Comparison of ENCODE assay signal across 24 cellular contexts in the genomic region with DNA sequence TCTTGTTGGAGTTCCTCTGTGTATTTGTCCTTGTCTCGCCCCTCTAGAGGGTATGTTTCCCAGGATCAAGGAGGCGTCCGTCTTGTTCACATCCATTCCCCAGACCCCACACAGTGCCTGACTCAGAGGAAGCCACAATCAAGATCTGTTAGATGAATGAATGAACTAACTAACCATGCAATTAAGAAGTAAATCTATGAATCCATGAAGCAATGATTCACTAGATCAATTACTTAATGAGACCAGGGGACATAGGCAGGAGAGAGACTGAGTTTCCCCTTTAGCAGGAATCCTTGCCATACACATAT. TPM values are rescaled to one million over a fixed set of nuclear protein-coding genes. Genes with fewer than 3 reads are reported as not detected.
DNase-seq lines count a peak whose midpoint lies in the region; ATAC-seq and TF ChIP-seq lines count a peak whose summit lies in the region.
"Had no signal": no experiment of that assay in that cellular context is flagged by ENCODE, and none has a peak within 500 bp of the region (broad histone marks: within the 10 kb centered on the region; RNA-seq: fewer than 3 reads in every experiment).

No MANE protein-coding gene starts in this region.

- H3K36me3 ChIP-seq in mesenchymal stem cell (ENCODE audit: control insufficient read depth in 1 of 2, insufficient read depth in 2 of 2, low read depth in 1 of 2, low read length in 2 of 2), result no peaks in the 10 kb centered on the region
- H3K36me3 ChIP-seq: lower lobe of right lung, sigmoid colon had no signal

- no peaks in the 10 kb centered on the region for H3K9me3 Mint-ChIP-seq in activated CD8-positive, alpha-beta memory T cell treated with anti-CD3 and anti-CD28 coated beads, Interleukin-2, amount 10 ng/mL, durations not matched to agents 7 days and 5 days (ENCODE audit: low read depth)
- no peaks in the 10 kb centered on the region for H3K9me3 Mint-ChIP-seq in type B pancreatic cell
- H3K9me3 Mint-ChIP-seq: activated naive CD4-positive, alpha-beta T cell treated with anti-CD3 and anti-CD28 coated beads, Interleukin-2, amount 10 ng/mL, durations not matched to agents 7 days and 5 days had no signal

- no peak overlapping the region for H3K4ac ChIP-seq in mesenchymal stem cell (ENCODE audit: low read depth in 1 of 2, low read length in 2 of 2)

- H3K9ac ChIP-seq in mesenchymal stem cell (ENCODE audit: low read length), result no peak overlapping the region
- H3K9ac ChIP-seq: parathyroid adenoma had no signal

- H2AK5ac ChIP-seq in mesenchymal stem cell (ENCODE audit: low read length, severe bottlenecking), result no peak overlapping the region

- H3K27ac Mint-ChIP-seq in activated CD8-positive, alpha-beta memory T cell treated with anti-CD3 and anti-CD28 coated beads, Interleukin-2, amount 10 ng/mL, durations not matched to agents 7 days and 5 days, result no peak overlapping the region
- H3K27ac Mint-ChIP-seq in type B pancreatic cell, result peak overlapping the region; percentile 39
- H3K27ac Mint-ChIP-seq: HFFc6 had no signal

- H3K9me3 ChIP-seq in mesenchymal stem cell (ENCODE audit: control insufficient read depth, low read length), result no peaks in the 10 kb centered on the region
- H3K9me3 ChIP-seq: A549, body of pancreas, lower lobe of right lung, sigmoid colon had no signal

- no peak for ATAC-seq in activated CD8-positive, alpha-beta memory T cell treated with anti-CD3 and anti-CD28 coated beads, Interleukin-2, amount 10 ng/mL, durations not matched to agents 7 days and 5 days
- ATAC-seq in GM18858 (IDR thresholded peaks at IDR 0.05; ENCODE audit: unreplicated experiment), result no peak
- ATAC-seq in GM18870 (IDR thresholded peaks at IDR 0.05; ENCODE audit: unreplicated experiment), result no peak
- ATAC-seq: A549, body of pancreas, SK-N-SH treated with all-trans-retinoic acid at 6 μM for 48 hours had no signal

- no peak overlapping the region for H4K8ac ChIP-seq in mesenchymal stem cell (ENCODE audit: low read length)

- no peak overlapping the region for H3K23ac ChIP-seq in mesenchymal stem cell (ENCODE audit: low read length in 2 of 2)

- H3K4me3 Mint-ChIP-seq in activated CD8-positive, alpha-beta memory T cell treated with anti-CD3 and anti-CD28 coated beads, Interleukin-2, amount 10 ng/mL, durations not matched to agents 7 days and 5 days, result no peak overlapping the region
- no peak overlapping the region for H3K4me3 Mint-ChIP-seq in type B pancreatic cell
- H3K4me3 Mint-ChIP-seq: activated naive CD4-positive, alpha-beta T cell treated with anti-CD3 and anti-CD28 coated beads, Interleukin-2, amount 10 ng/mL, durations not matched to agents 7 days and 5 days; HFFc6 had no signal

- no peaks in the 10 kb centered on the region for H3K36me3 Mint-ChIP-seq in activated CD8-positive, alpha-beta memory T cell treated with anti-CD3 and anti-CD28 coated beads, Interleukin-2, amount 10 ng/mL, durations not matched to agents 7 days and 5 days
- H3K36me3 Mint-ChIP-seq in type B pancreatic cell, result no peaks in the 10 kb centered on the region
- H3K36me3 Mint-ChIP-seq: activated naive CD4-positive, alpha-beta T cell treated with anti-CD3 and anti-CD28 coated beads, Interleukin-2, amount 10 ng/mL, durations not matched to agents 7 days and 5 days had no signal

- H3K4me3 ChIP-seq in mesenchymal stem cell (ENCODE audit: insufficient read depth in 1 of 2, low read depth in 1 of 2, low read length in 2 of 2), result no peak overlapping the region
- H3K4me3 ChIP-seq: A549, body of pancreas, hepatocyte, lower lobe of right lung had no signal

- H2BK5ac ChIP-seq in mesenchymal stem cell (ENCODE audit: low read depth, low read length, poor library complexity, severe bottlenecking), result no peak overlapping the region

- no peaks in the 10 kb centered on the region for H3K27me3 ChIP-seq in mesenchymal stem cell (ENCODE audit: control insufficient read depth in 1 of 2, insufficient read depth in 1 of 2, low read length in 2 of 2)
- H3K27me3 ChIP-seq: body of pancreas, hepatocyte, sigmoid colon had no signal

- no peak overlapping the region for H3K4me2 ChIP-seq in mesenchymal stem cell (ENCODE audit: low read length, poor library complexity, severe bottlenecking)
- H3K4me2 ChIP-seq: A549, hepatocyte had no signal

- H3K4me1 Mint-ChIP-seq in activated CD8-positive, alpha-beta memory T cell treated with anti-CD3 and anti-CD28 coated beads, Interleukin-2, amount 10 ng/mL, durations not matched to agents 7 days and 5 days, result no peaks in the 10 kb centered on the region
- peaks cover 16% of the 10 kb centered on the region for H3K4me1 Mint-ChIP-seq in type B pancreatic cell (ENCODE audit: unreplicated experiment)

- no peaks in the 10 kb centered on the region for H3K79me1 ChIP-seq in mesenchymal stem cell (replicated peaks; ENCODE audit: low read length, poor library complexity, severe bottlenecking)

- H4K91ac ChIP-seq in mesenchymal stem cell (ENCODE audit: low read length), result no peak overlapping the region

- peak; percentile 17 for DNase-seq in activated CD8-positive, alpha-beta memory T cell treated with anti-CD3 and anti-CD28 coated beads, Interleukin-2, amount 50 U/mL, for 48 hours
- DNase-seq in activated CD8-positive, alpha-beta memory T cell treated with anti-CD3 and anti-CD28 coated beads, Interleukin-2, amount 10 ng/mL, durations not matched to agents 7 days and 5 days, result no peak
- peak; percentile 59 for DNase-seq in mesenchymal stem cell
- no peak for DNase-seq in type B pancreatic cell (ENCODE audit: extremely low spot score, unreplicated experiment)
- DNase-seq in NCI-H1694 treated with DMSO at 0.1 percent for 48 hours (lab: John Stamatoyannopoulos, UW), result no peak
- DNase-seq: activated CD4-positive, alpha-beta T cell treated with anti-CD3 and anti-CD28 coated beads for 4 hours; activated naive CD4-positive, alpha-beta T cell treated with anti-CD3 and anti-CD28 coated beads, Interleukin-2, amount 10 ng/mL, durations not matched to agents 7 days and 5 days; body of pancreas; DMS53; HFFc6; lower lobe of right lung; NCI-H345; NK-92 treated with Interleukin-12 subunit alpha and Interleukin-12 subunit beta, amount 100 ng/mL, for 24 hours; sigmoid colon; stimulated activated naive CD4-positive, alpha-beta T cell treated with Interleukin-2 at 50 U/mL for 16 hours had no signal

- H2BK15ac ChIP-seq in mesenchymal stem cell (ENCODE audit: low read depth, poor library complexity, severe bottlenecking), result no peak overlapping the region

- no peak for TF ChIP-seq CTCF in type B pancreatic cell (conservative IDR thresholded peaks at IDR 0.05)

- no peak overlapping the region for H2AFZ ChIP-seq in mesenchymal stem cell (ENCODE audit: low read depth, low read length)
- H2AFZ ChIP-seq: parathyroid adenoma had no signal

- 14% methylated on average over 3 of the region's 3 CpGs for WGBS in mesenchymal stem cell

- H3K27ac ChIP-seq in angular gyrus (ENCODE audit: low read depth, low read length) (peak overlapping the region; percentile 56), mesenchymal stem cell (ENCODE audit: low read length, poor library complexity, severe bottlenecking) (no peak overlapping the region)
- H3K27ac ChIP-seq: body of pancreas, lower lobe of right lung, parathyroid adenoma had no signal

- H3K27me3 Mint-ChIP-seq in activated CD8-positive, alpha-beta memory T cell treated with anti-CD3 and anti-CD28 coated beads, Interleukin-2, amount 10 ng/mL, durations not matched to agents 7 days and 5 days, result no peaks in the 10 kb centered on the region
- H3K27me3 Mint-ChIP-seq in type B pancreatic cell, result no peaks in the 10 kb centered on the region

- H2BK120ac ChIP-seq in mesenchymal stem cell (ENCODE audit: low read depth, low read length), result no peak overlapping the region

- peaks cover 33% of the 10 kb centered on the region for H3K4me1 ChIP-seq in mesenchymal stem cell (ENCODE audit: control insufficient read depth, insufficient read depth, low read depth, low read length)
- H3K4me1 ChIP-seq: body of pancreas, parathyroid adenoma had no signal

- peak overlapping the region in 1 of 2 experiments; percentile 40 for H3K18ac ChIP-seq in mesenchymal stem cell (ENCODE audit: low read depth in 1 of 2, low read length in 2 of 2)

- no peak overlapping the region for H3K14ac ChIP-seq in mesenchymal stem cell (ENCODE audit: low read length in 2 of 2)

- CTCF ChIA-PET in activated CD8-positive, alpha-beta memory T cell treated with anti-CD3 and anti-CD28 coated beads, Interleukin-2, amount 10 ng/mL, durations not matched to agents 7 days and 5 days (lab: Charles Lee), result no interaction called here

- peak overlapping the region in 1 of 2 experiments; percentile 76 for H2BK12ac ChIP-seq in mesenchymal stem cell (ENCODE audit: low read length in 2 of 2)

RNA-seq across cellular contexts. Expression of gene BLOC1S4, which starts 11.9 kb away (rescaled TPM):
- total RNA-seq in activated CD8-positive, alpha-beta memory T cell treated with anti-CD3 and anti-CD28 coated beads, Interleukin-2, amount 10 ng/mL, durations not matched to agents 7 days and 5 days, result 10 to 100 TPM; 21.8 to 22.3 TPM
- polyA plus RNA-seq in mesenchymal stem cell (2013, experiment 1 of 2), result 19.9 TPM
- 19.9 TPM for polyA plus RNA-seq in mesenchymal stem cell (2013, experiment 2 of 2)
- 19.1 and 21.4 TPM in 2 replicates for total RNA-seq in type B pancreatic cell (ENCODE audit: low replicate concordance)

RNA-seq across cellular contexts. Expression of gene MRFAP1L1, which starts 18.2 kb away (rescaled TPM):
- 10 to 100 TPM; 60.7 to 61.9 TPM for total RNA-seq in activated CD8-positive, alpha-beta memory T cell treated with anti-CD3 and anti-CD28 coated beads, Interleukin-2, amount 10 ng/mL, durations not matched to agents 7 days and 5 days
- 41.0 TPM for polyA plus RNA-seq in mesenchymal stem cell (2013, experiment 1 of 2)
- polyA plus RNA-seq in mesenchymal stem cell (2013, experiment 2 of 2), result 43.0 TPM
- 61.3 and 73.0 TPM in 2 replicates for total RNA-seq in type B pancreatic cell (ENCODE audit: low replicate concordance)

RNA-seq across cellular contexts. Expression of gene S100P, which starts 34.2 kb away (rescaled TPM):
- total RNA-seq in activated CD8-positive, alpha-beta memory T cell treated with anti-CD3 and anti-CD28 coated beads, Interleukin-2, amount 10 ng/mL, durations not matched to agents 7 days and 5 days, result 1 to 10 TPM; 1.3 to 5.6 TPM
- polyA plus RNA-seq in mesenchymal stem cell (2013, experiment 1 of 2), result not detected
- polyA plus RNA-seq in mesenchymal stem cell (2013, experiment 2 of 2), result not detected
- total RNA-seq in type B pancreatic cell (ENCODE audit: low replicate concordance), result 58.9 and 80.8 TPM in 2 replicates
- total RNA-seq: fibroblast of villous mesenchyme, HFFc6, myocyte had no signal

RNA-seq across cellular contexts. Expression of gene KIAA0232, which starts 54.6 kb away (rescaled TPM):
- total RNA-seq in activated CD8-positive, alpha-beta memory T cell treated with anti-CD3 and anti-CD28 coated beads, Interleukin-2, amount 10 ng/mL, durations not matched to agents 7 days and 5 days, result 10 to 100 TPM; 17.5 to 19.8 TPM
- polyA plus RNA-seq in mesenchymal stem cell (2013, experiment 1 of 2), result 13.4 TPM
- polyA plus RNA-seq in mesenchymal stem cell (2013, experiment 2 of 2), result 13.7 TPM
- 33.9 and 35.9 TPM in 2 replicates for total RNA-seq in type B pancreatic cell (ENCODE audit: low replicate concordance)

Comparison
In these comparisons a context has a peak if more than half of its experiments do, and no peak if none do; other contexts are left out.
1. DNase-seq: peak in activated CD8-positive, alpha-beta memory T cell treated with anti-CD3 and anti-CD28 coated beads, Interleukin-2, amount 50 U/mL, for 48 hours (single experiment) and mesenchymal stem cell (single experiment); none in activated CD8-positive, alpha-beta memory T cell treated with anti-CD3 and anti-CD28 coated beads, Interleukin-2, amount 10 ng/mL, durations not matched to agents 7 days and 5 days (single experiment), type B pancreatic cell (single experiment) and NCI-H1694 treated with DMSO at 0.1 percent for 48 hours (single experiment).